In the genomic region with DNA sequence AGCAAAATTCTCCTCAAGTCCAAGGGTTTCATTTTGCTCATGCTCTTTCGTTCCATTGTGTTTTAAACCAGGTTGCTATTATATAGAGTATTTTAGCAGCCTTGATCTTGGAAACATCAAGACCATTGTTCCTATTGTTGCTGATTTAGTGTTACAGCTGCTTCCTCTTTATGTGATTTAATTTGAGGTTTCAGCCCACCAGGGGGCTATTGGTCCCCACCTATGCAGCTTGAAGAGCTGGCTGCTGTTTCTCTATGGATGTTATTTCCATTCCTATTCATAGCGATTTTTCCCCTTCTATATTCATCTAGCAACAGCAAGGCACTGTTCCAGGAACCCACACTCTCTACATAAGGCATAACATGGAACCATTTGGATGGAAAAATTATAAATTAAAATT, we compare ENCODE assay signal across 10 cellular contexts.
DNase-seq lines count a peak whose midpoint lies in the region; ATAC-seq, FAIRE-seq and TF ChIP-seq lines count a peak whose summit lies in the region.
"Had no signal": no experiment of that assay in that cellular context is flagged by ENCODE, and none has a peak within 500 bp of the region (broad histone marks: within the 10 kb centered on the region; RNA-seq: fewer than 3 reads in every experiment).

No MANE protein-coding gene starts in this region.

- DNase-seq in HepG2 (ENCODE audit: low spot score): no peak
- no peak for DNase-seq in right lobe of liver
- peak; percentile 82 for DNase-seq in NCI-H2227 (lab: John Stamatoyannopoulos, UW; ENCODE audit: unreplicated experiment)
- no peak for DNase-seq in epithelial cell of prostate (ENCODE audit: low read depth, low spot score)
- DNase-seq in NOMO-1 (lab: John Stamatoyannopoulos, UW; ENCODE audit: unreplicated experiment in 2 of 2): no peak
- no peak for DNase-seq in SIG-M5 (lab: John Stamatoyannopoulos, UW)
- DNase-seq in EL: no peak
- DNase-seq in omental fat pad (ENCODE audit: low spot score): no peak
- DNase-seq: activated CD4-positive, alpha-beta memory T cell treated with anti-CD3 and anti-CD28 coated beads, Interleukin-2, amount 10 ng/mL, durations not matched to agents 7 days and 5 days; AML-193 had no signal

- ATAC-seq in HepG2: no peak
- ATAC-seq in right lobe of liver: no peak
- ATAC-seq in omental fat pad (ENCODE audit: low FRiP score): no peak

- no peak for FAIRE-seq in HepG2 (lab: Jason Lieb, UNC)

- no peaks in the 10 kb centered on the region for H3K79me2 ChIP-seq in HepG2 (ENCODE audit: insufficient read depth, low read length)

- no peak overlapping the region for H2AFZ ChIP-seq in HepG2 (ENCODE audit: low read length)

- no peak overlapping the region for H3K4me3 ChIP-seq in HepG2 (replicated peaks in 1 of 3; ENCODE audit: insufficient read depth in 1 of 3, low read depth in 2 of 3, low read length in 3 of 3)
- H3K4me3 ChIP-seq in right lobe of liver: no peak overlapping the region

- intact Hi-C loops in HepG2 (cut with micrococcal nuclease; ENCODE audit: unreplicated experiment) (loop anchor here (5.0 kb wide), 1 partner anchor 634 kb away; no protein-coding TSS in a partner anchor), right lobe of liver (cut with DNase I) (no loop called here)

- H3K9me3 ChIP-seq in HepG2 (ENCODE audit: low read length) (no peaks in the 10 kb centered on the region), right lobe of liver (no peaks in the 10 kb centered on the region)

- H3K4me1 ChIP-seq in HepG2 (ENCODE audit: insufficient read depth, low read length) (no peaks in the 10 kb centered on the region), right lobe of liver (peaks cover 0 to 3% (median 0%) of the 10 kb centered on the region in 4 donors)

- H4K20me1 ChIP-seq in HepG2 (ENCODE audit: insufficient read depth, low read length): no peaks in the 10 kb centered on the region

- H3K27ac ChIP-seq in HepG2 (ENCODE audit: extremely low read length, insufficient read depth, low read length): no peak overlapping the region
- no peak overlapping the region for H3K27ac ChIP-seq in right lobe of liver
- H3K27ac ChIP-seq in epithelial cell of prostate: peak overlapping the region; percentile 41

- H3K9ac ChIP-seq in HepG2 (ENCODE audit: insufficient read depth, low read depth, low read length): no peak overlapping the region

- CTCF ChIA-PET in HepG2 (lab: Yijun Ruan, JAX; ENCODE audit: low intra/inter-chr PET ratio, low total read pairs): no interaction called here

- TF ChIP-seq EP300 in HepG2 (IDR thresholded peaks at IDR 0.05; ENCODE audit: low read depth in 2 of 2, low read length in 2 of 2) (no peak), HepG2 (CRISPR knock-in tag; IDR thresholded peaks at IDR 0.05; ENCODE audit: borderline replicate concordance) (no peak)

- POLR2A ChIA-PET in HepG2 (lab: Yijun Ruan, JAX): no interaction called here

- TF ChIP-seq CTCF in HepG2 (CRISPR knock-in tag; IDR thresholded peaks at IDR 0.05) (no peak), right lobe of liver (IDR thresholded peaks at IDR 0.05) (no peak), omental fat pad (IDR thresholded peaks at IDR 0.05) (no peak)

- no peak overlapping the region for H3K4me2 ChIP-seq in HepG2 (ENCODE audit: low read depth, low read length)

- no TSS peak for BruUV-seq in HepG2 (replicated peaks; lab: Mats Ljungman, UMichigan)

- H3K27me3 ChIP-seq in HepG2 (ENCODE audit: control insufficient read depth in 1 of 2, insufficient read depth in 2 of 2, low read length in 2 of 2) (no peaks in the 10 kb centered on the region), right lobe of liver (no peaks in the 10 kb centered on the region)

- TF ChIP-seq POLR2A in HepG2 (IDR thresholded peaks at IDR 0.05; ENCODE audit: insufficient read depth in 1 of 2, low read depth in 2 of 2, low read length in 2 of 2) (no peak), right lobe of liver (IDR thresholded peaks at IDR 0.05) (no peak)

- WGBS in HepG2 (ENCODE audit: low lambda C conversion rate): 95% methylated on average over 2 of the region's 2 CpGs
- WGBS in right lobe of liver (ENCODE audit: insufficient coverage, low coverage, low lambda C conversion rate, missing lambda C conversion rate): 94% methylated on average over 2 of the region's 2 CpGs

- TF ChIP-seq RAD21 in HepG2 (CRISPR knock-in tag; IDR thresholded peaks at IDR 0.05): no peak

- H3K36me3 ChIP-seq in HepG2 (replicated peaks in 1 of 2; ENCODE audit: control insufficient read depth in 1 of 2, insufficient read depth in 2 of 2, low read length in 2 of 2): peaks cover 3 to 7% of the 10 kb centered on the region in 2 experiments; a peak in 3 of 5 replicates
- no peaks in the 10 kb centered on the region for H3K36me3 ChIP-seq in right lobe of liver

- in situ Hi-C loops in HepG2 (cut with HindIII; ENCODE audit: extremely low pct_ligation_motif_present, low pct_unique_long_range_greater_than_20kb): no loop called here

TF ChIP-seq in HepG2, 621 proteins besides CTCF, POLR2A, EP300 and RAD21:
- TF ChIP-seq STAG1 (CRISPR knock-in tag; IDR thresholded peaks at IDR 0.05) (peak; percentile 15; the same call in 1 of the 2 replicates), POLR2AphosphoS2 (IDR thresholded peaks at IDR 0.05; ENCODE audit: low read depth, low read length) (no peak)
TF ChIP-seq in HepG2: peak in this region for 1.
